In genomic region chr19:14515501-14516047, GRCh38 we compare ENCODE assay signal across 8 cellular contexts. TPM values are rescaled to one million over a fixed set of nuclear protein-coding genes. Genes with fewer than 3 reads are reported as not detected.
DNase-seq lines count a peak whose midpoint lies in the region; ATAC-seq and TF ChIP-seq lines count a peak whose summit lies in the region.

No MANE protein-coding gene starts in this region.

- DNase-seq in CD4-positive, alpha-beta T cell: no peak
- no peak for DNase-seq in Peyer's patch
- no peak for DNase-seq in endothelial cell (ENCODE audit: low spot score)
- DNase-seq in neural crest cell (ENCODE audit: low read depth, low spot score): no peak
- DNase-seq in hepatic stellate cell (ENCODE audit: low spot score): no peak
- no peak for DNase-seq in NCI-H510A treated with DMSO at 0.1 percent for 48 hours (lab: John Stamatoyannopoulos, UW)
- DNase-seq in ureter (ENCODE audit: low spot score): no peak

- H3K27me3 ChIP-seq in CD4-positive, alpha-beta T cell (ENCODE audit: control insufficient read depth, insufficient read depth, low read length): no peaks in the 10 kb centered on the region
- H3K27me3 ChIP-seq in Peyer's patch: no peaks in the 10 kb centered on the region

- no peaks in the 10 kb centered on the region for H3K9me3 Mint-ChIP-seq in CD4-positive, alpha-beta T cell
- H3K9me3 Mint-ChIP-seq in endothelial cell (ENCODE audit: unreplicated experiment) (no peaks in the 10 kb centered on the region), neural crest cell (no peaks in the 10 kb centered on the region)

- peaks cover 60% of the 10 kb centered on the region for H3K36me3 Mint-ChIP-seq in CD4-positive, alpha-beta T cell (ENCODE audit: low read depth)
- H3K36me3 Mint-ChIP-seq in endothelial cell (ENCODE audit: low read depth, unreplicated experiment): peaks cover 28% of the 10 kb centered on the region
- peaks cover 25% of the 10 kb centered on the region for H3K36me3 Mint-ChIP-seq in neural crest cell (ENCODE audit: low read depth)

- H3K9me3 ChIP-seq in CD4-positive, alpha-beta T cell (ENCODE audit: control insufficient read depth, low read length): no peaks in the 10 kb centered on the region
- H3K9me3 ChIP-seq in Peyer's patch: no peaks in the 10 kb centered on the region

- H3K4me3 Mint-ChIP-seq in CD4-positive, alpha-beta T cell: peak overlapping the region; percentile 92
- H3K4me3 Mint-ChIP-seq in endothelial cell (ENCODE audit: unreplicated experiment) (peak overlapping the region; percentile 96), neural crest cell (peak overlapping the region; percentile 94)

- peaks cover 0 to 31% (median 0%) of the 10 kb centered on the region in 3 donors for H3K36me3 ChIP-seq in Peyer's patch

- POLR2A ChIA-PET in CD4-positive, alpha-beta T cell (lab: Charles Lee): interaction anchor here (9.8 kb wide), 1 partner anchor 7 kb away, joined by 430 read pairs; no protein-coding TSS in a partner anchor

- peaks cover 0 to 44% (median 14%) of the 10 kb centered on the region in 4 donors for H3K4me1 ChIP-seq in Peyer's patch

- intact Hi-C loops in CD4-positive, alpha-beta T cell (cut with DNase I, micrococcal nuclease): loop anchor here in 1 of 2 experiments (1.0 kb wide), 1 partner anchor 7 kb away; no protein-coding TSS in a partner anchor

- H3K4me3 ChIP-seq in Peyer's patch: peak overlapping the region in 3 of 4 donors; percentile 72 to 97 (median 86)

- H3K27ac ChIP-seq in CD4-positive, alpha-beta T cell (ENCODE audit: low read depth, low read length): no peak overlapping the region
- peak overlapping the region in 1 of 4 donors; percentile 39 for H3K27ac ChIP-seq in Peyer's patch

- H3K27me3 Mint-ChIP-seq in CD4-positive, alpha-beta T cell: no peaks in the 10 kb centered on the region
- H3K27me3 Mint-ChIP-seq in endothelial cell (ENCODE audit: unreplicated experiment) (peaks cover 18% of the 10 kb centered on the region), neural crest cell (ENCODE audit: low read depth) (peaks cover 2% of the 10 kb centered on the region)

- peaks cover 78% of the 10 kb centered on the region for H3K4me1 Mint-ChIP-seq in CD4-positive, alpha-beta T cell (ENCODE audit: low read depth)
- peaks cover 23% of the 10 kb centered on the region for H3K4me1 Mint-ChIP-seq in endothelial cell (ENCODE audit: unreplicated experiment)
- peaks cover 60% of the 10 kb centered on the region for H3K4me1 Mint-ChIP-seq in neural crest cell

- CTCF ChIA-PET in CD4-positive, alpha-beta T cell (lab: Charles Lee): interaction anchor here (0.5 to 3.5 kb wide), 2 partner anchors 9 to 29 kb away, joined by 3 to 29 read pairs; no protein-coding TSS in a partner anchor

- TF ChIP-seq POLR2A in Peyer's patch (IDR thresholded peaks at IDR 0.05): no peak

- TF ChIP-seq CTCF in CD4-positive, alpha-beta T cell (IDR thresholded peaks at IDR 0.05): no peak
- TF ChIP-seq CTCF in Peyer's patch (IDR thresholded peaks at IDR 0.05) (no peak), endothelial cell (IDR thresholded peaks at IDR 0.05; ENCODE audit: unreplicated experiment) (no peak), neural crest cell (conservative IDR thresholded peaks at IDR 0.05) (no peak)

- ATAC-seq in CD4-positive, alpha-beta T cell (ENCODE audit: poor library complexity): no peak
- ATAC-seq in HG03108 (IDR thresholded peaks at IDR 0.05; ENCODE audit: unreplicated experiment): no peak

- H3K27ac Mint-ChIP-seq in CD4-positive, alpha-beta T cell: peak overlapping the region; percentile 92
- H3K27ac Mint-ChIP-seq in endothelial cell (ENCODE audit: unreplicated experiment) (no peak overlapping the region), neural crest cell (ENCODE audit: unreplicated experiment) (peak overlapping the region; percentile 79)

RNA-seq across cellular contexts. Expression of gene DNAJB1, which starts 2.6 kb away (rescaled TPM):
- 100 to 1,000 TPM; 666 to 672 TPM for total RNA-seq in CD4-positive, alpha-beta T cell
- total RNA-seq in Peyer's patch (10 to 100 TPM; 34.5 to 60.2 (median 54.1) TPM), endothelial cell (ENCODE audit: unreplicated experiment) (45.7 TPM), neural crest cell (89.4 and 94.2 TPM in 2 replicates), ureter (81.6 TPM)

RNA-seq across cellular contexts. Expression of gene TECR, which starts 13.8 kb away (rescaled TPM):
- 100 to 1,000 TPM; 217 to 232 TPM for total RNA-seq in CD4-positive, alpha-beta T cell
- total RNA-seq in Peyer's patch (100 to 1,000 TPM in 1 of 4 donors, 10 to 100 TPM in 3; 24.8 to 103 (median 78.7) TPM), endothelial cell (ENCODE audit: unreplicated experiment) (116 TPM), neural crest cell (177 and 185 TPM in 2 replicates), ureter (104 TPM)

RNA-seq across cellular contexts. Expression of gene GIPC1, which starts 19.6 kb away (rescaled TPM):
- total RNA-seq in CD4-positive, alpha-beta T cell: 10 to 100 TPM; 17.8 to 21.0 TPM
- 10 to 100 TPM; 45.8 to 68.5 (median 65.2) TPM for total RNA-seq in Peyer's patch
- total RNA-seq in endothelial cell (ENCODE audit: unreplicated experiment): 106 TPM
- total RNA-seq in neural crest cell: 72.5 and 73.0 TPM in 2 replicates
- 141 TPM for total RNA-seq in ureter

RNA-seq across cellular contexts. Expression of gene PTGER1, which starts 40.4 kb away (rescaled TPM):
- total RNA-seq in CD4-positive, alpha-beta T cell: not detected
- total RNA-seq in Peyer's patch (not detected), endothelial cell (ENCODE audit: unreplicated experiment) (0.31 TPM), neural crest cell (0.27 and 0.40 TPM in 2 replicates), ureter (3.0 TPM)

RNA-seq across cellular contexts. Expression of gene NDUFB7, which starts 56.3 kb away (rescaled TPM):
- 10 to 100 TPM; 31.7 to 39.1 TPM for total RNA-seq in CD4-positive, alpha-beta T cell
- total RNA-seq in Peyer's patch: 100 to 1,000 TPM; 275 to 432 (median 358) TPM
- total RNA-seq in endothelial cell (ENCODE audit: unreplicated experiment): 122 TPM
- 123 and 128 TPM in 2 replicates for total RNA-seq in neural crest cell
- total RNA-seq in ureter: 169 TPM
